Comparison of ENCODE assay signal across 8 cellular contexts in the genomic region with DNA sequence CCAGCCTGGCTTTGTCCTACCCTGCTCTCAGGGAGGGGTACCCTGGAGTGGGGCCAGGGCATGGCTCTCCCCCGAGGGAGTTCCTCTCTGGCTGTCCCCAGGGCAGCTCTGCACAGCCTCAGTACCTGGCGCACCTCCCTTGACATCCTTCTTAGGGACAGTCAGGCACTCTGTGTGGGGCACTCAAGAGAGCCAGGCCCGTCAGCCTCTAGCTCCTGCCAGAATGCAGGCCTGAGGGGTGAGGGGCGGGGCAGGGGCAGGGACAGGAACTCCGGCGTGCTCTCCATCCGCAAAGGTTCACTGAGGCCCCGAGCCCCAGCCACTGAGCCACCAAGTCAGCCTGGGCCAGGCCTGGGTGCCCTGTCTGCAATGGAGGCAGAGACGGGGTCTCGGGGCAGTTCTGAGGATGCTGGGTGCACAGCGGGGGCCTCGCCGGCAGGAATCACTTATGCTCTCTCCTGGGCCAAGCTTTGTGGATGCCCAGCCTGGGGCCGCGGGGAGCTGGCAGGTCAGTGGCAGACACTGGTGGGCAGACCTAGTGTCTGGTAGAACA. TPM values are rescaled to one million over a fixed set of nuclear protein-coding genes. Genes with fewer than 3 reads are reported as not detected.
DNase-seq lines count a peak whose midpoint lies in the region; ATAC-seq, FAIRE-seq and TF ChIP-seq lines count a peak whose summit lies in the region.

No MANE protein-coding gene starts in this region.

- intact Hi-C loops in transverse colon (cut with DNase I; ENCODE audit: low total_unique reads): no loop called here

- H3K27ac ChIP-seq in iPS-20b (ENCODE audit: low read length) (peak overlapping the region; percentile 74), transverse colon (peak overlapping the region; percentile 70 to 84 (median 76))

- WGBS in transverse colon (ENCODE audit: low coverage in 1 of 2), 2 donors: 43% methylated on average over 14 of the region's 15 CpGs; no CpG with 5 or more reads in 1 of the 2 donors

- peaks cover 35% of the 10 kb centered on the region for H3K36me3 ChIP-seq in iPS-20b (ENCODE audit: insufficient read depth, low read depth, low read length)
- peaks cover 0 to 5% (median 0%) of the 10 kb centered on the region in 4 donors for H3K36me3 ChIP-seq in transverse colon

- in situ Hi-C loops in transverse colon (cut with MboI; ENCODE audit: low pct_ligation_motif_present in 1 of 4, low pct_unique_long_range_greater_than_20kb in 1 of 4, low sequenced_read_pairs in 3 of 4): loop anchor here in 1 of 4 donors (25.0 kb wide), 1 partner anchor 94 kb away; no protein-coding TSS in a partner anchor

- no peaks in the 10 kb centered on the region for H3K36me3 Mint-ChIP-seq in T-helper 17 cell (ENCODE audit: low read depth)

- TF ChIP-seq EP300 in transverse colon (IDR thresholded peaks at IDR 0.05; ENCODE audit: low read depth): no peak

- no peaks in the 10 kb centered on the region for H3K27me3 Mint-ChIP-seq in T-helper 17 cell

- DNase-seq in GM12864 (ENCODE audit: low read depth) (no peak), H54 (ENCODE audit: insufficient read length, low spot score) (no peak), T-helper 17 cell (no peak), transverse colon (no peak), SHP77 treated with DMSO at 0.1 percent for 48 hours (lab: John Stamatoyannopoulos, UW) (no peak), NCI-H187 treated with DMSO at 0.1 percent for 48 hours (lab: John Stamatoyannopoulos, UW) (no peak), NCI-H187 (lab: John Stamatoyannopoulos, UW) (no peak)

- TF ChIP-seq POLR2A in H54 (IDR thresholded peaks at IDR 0.05; ENCODE audit: low read depth, low read length): peak; percentile 25; the same call in 1 of the 2 replicates
- peak; percentile 22 for TF ChIP-seq POLR2A in transverse colon (IDR thresholded peaks at IDR 0.05)

- H3K4me1 ChIP-seq in iPS-20b (ENCODE audit: insufficient read depth, low read length) (peaks cover 24% of the 10 kb centered on the region), transverse colon (peaks cover 0 to 25% (median 14%) of the 10 kb centered on the region in 4 donors)

- peak overlapping the region; percentile 93 for H3K4me3 Mint-ChIP-seq in T-helper 17 cell

- TF ChIP-seq CTCF in GM12864 (IDR thresholded peaks at IDR 0.05; ENCODE audit: low read depth, low read length, missing control alignments) (no peak), transverse colon (IDR thresholded peaks at IDR 0.05) (no peak)

- peak; percentile 25 for ATAC-seq in T-helper 17 cell

- no peaks in the 10 kb centered on the region for H3K9me3 ChIP-seq in T-helper 17 cell (ENCODE audit: control insufficient read depth, low read length, poor library complexity, severe bottlenecking)
- H3K9me3 ChIP-seq in iPS-20b (ENCODE audit: insufficient read depth, low read depth, low read length): peaks cover 3% of the 10 kb centered on the region; the same call in 1 of the 2 replicates
- no peaks in the 10 kb centered on the region for H3K9me3 ChIP-seq in transverse colon

- H3K27ac Mint-ChIP-seq in T-helper 17 cell: peak overlapping the region; percentile 88

- H3K4me3 ChIP-seq in GM12864 (ENCODE audit: low read depth, low read length) (peak overlapping the region; percentile 62), iPS-20b (ENCODE audit: low read length) (peak overlapping the region; percentile 52; the same call in 1 of the 2 replicates), transverse colon (peak overlapping the region in 2 of 4 donors; percentile 38 to 43)

- H3K4me1 Mint-ChIP-seq in T-helper 17 cell: peaks cover 15% of the 10 kb centered on the region

- H3K9ac ChIP-seq in iPS-20b (ENCODE audit: low read depth, low read length): peak overlapping the region; percentile 72

- H3K27me3 ChIP-seq in iPS-20b (ENCODE audit: insufficient read depth, low read length): no peaks in the 10 kb centered on the region
- H3K27me3 ChIP-seq in transverse colon: no peaks in the 10 kb centered on the region

- no peak for FAIRE-seq in H54 (lab: Jason Lieb, UNC)

RNA-seq across cellular contexts. Expression of gene LIMK1, which starts 10.1 kb away (rescaled TPM):
- total RNA-seq in T-helper 17 cell (10 to 100 TPM; 11.7 to 13.2 TPM), transverse colon (10 to 100 TPM; 13.4 to 44.2 (median 27.1) TPM)
